21 cellular contexts compared by ENCODE assay signal in the genomic region with DNA sequence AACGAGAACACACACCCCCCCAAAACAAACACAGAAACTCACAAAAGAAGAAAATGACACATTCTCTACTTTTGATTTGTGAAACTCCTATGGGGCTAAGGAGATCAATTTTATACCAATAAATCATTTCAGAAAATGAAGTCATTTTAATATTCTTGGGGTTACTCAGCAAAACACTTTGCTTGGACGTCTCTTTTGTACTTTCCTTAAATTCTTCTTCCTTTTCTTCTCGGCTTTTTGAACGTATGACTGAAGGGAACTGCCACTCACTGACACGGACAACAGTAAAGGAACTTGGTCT.
DNase-seq lines count a peak whose midpoint lies in the region; ATAC-seq, FAIRE-seq and TF ChIP-seq lines count a peak whose summit lies in the region.
"Had no signal": no experiment of that assay in that cellular context is flagged by ENCODE, and none has a peak within 500 bp of the region (broad histone marks: within the 10 kb centered on the region; RNA-seq: fewer than 3 reads in every experiment).

No MANE protein-coding gene starts in this region.

- peak overlapping the region; percentile 81 for H3K27ac Mint-ChIP-seq in activated T-helper 1 cell treated with anti-CD3 and anti-CD28 coated beads, Interleukin-12 subunit alpha, Interleukin-12 subunit beta, Interleukin-2, Interleukin-4 antibody, amounts not matched to agents 30 ng/mL and 10 ng/mL and 1 ng/mL, durations not matched to agents 14 hours and 24 hours and 36 hours
- H3K27ac Mint-ChIP-seq: T-helper 17 cell had no signal

- ATAC-seq in HepG2 (no peak), right lobe of liver (no peak)
- ATAC-seq: activated CD8-positive, alpha-beta memory T cell treated with anti-CD3 and anti-CD28 coated beads, Interleukin-2, amount 10 ng/mL, durations not matched to agents 7 days and 5 days; natural killer cell treated with Interleukin-12 subunit alpha and Interleukin-12 subunit beta and Interleukin-15 and Interleukin-18, amount 100 ng/mL, for 72 hours; T-helper 17 cell had no signal

- H3K4me2 ChIP-seq in HepG2 (ENCODE audit: low read depth, low read length), result no peak overlapping the region

- no peaks in the 10 kb centered on the region for H4K20me1 ChIP-seq in HepG2 (ENCODE audit: insufficient read depth, low read length)

- H2AFZ ChIP-seq in HepG2 (ENCODE audit: low read length), result peak overlapping the region; percentile 33

- DNase-seq in HepG2 (ENCODE audit: low spot score), result no peak
- DNase-seq in right lobe of liver, result no peak
- DNase-seq in activated T-helper 1 cell treated with anti-CD3 and anti-CD28 coated beads, Interleukin-12 subunit alpha, Interleukin-12 subunit beta, Interleukin-2, Interleukin-4 antibody, amounts not matched to agents 30 ng/mL and 10 ng/mL and 1 ng/mL, durations not matched to agents 14 hours and 24 hours and 36 hours (ENCODE audit: low spot score), result no peak
- no peak for DNase-seq in GM10266 (ENCODE audit: extremely low spot score)
- no peak for DNase-seq in activated CD8-positive, alpha-beta memory T cell treated with anti-CD3 and anti-CD28 coated beads for 24 hours
- no peak for DNase-seq in mucosa of gallbladder (ENCODE audit: low spot score)
- DNase-seq in left ventricle myocardium inferior, result no peak
- DNase-seq: activated CD8-positive, alpha-beta memory T cell treated with anti-CD3 and anti-CD28 coated beads, Interleukin-2, amount 10 ng/mL, durations not matched to agents 7 days and 5 days; activated naive CD4-positive, alpha-beta T cell treated with Interleukin-2 at 50 U/mL for 16 hours; cortex of kidney; GF-D8; lower lobe of right lung; MM.1S; NCI-H2029 treated with DMSO at 0.1 percent for 48 hours; NCI-H524; stomach; T-helper 17 cell had no signal

- CTCF ChIA-PET in HepG2 (lab: Yijun Ruan, JAX; ENCODE audit: low intra/inter-chr PET ratio, low total read pairs), result no interaction called here

- H3K9me3 Mint-ChIP-seq in activated T-helper 1 cell treated with anti-CD3 and anti-CD28 coated beads, Interleukin-12 subunit alpha, Interleukin-12 subunit beta, Interleukin-2, Interleukin-4 antibody, amounts not matched to agents 30 ng/mL and 10 ng/mL and 1 ng/mL, durations not matched to agents 14 hours and 24 hours and 36 hours, result peaks cover 6% of the 10 kb centered on the region
- H3K9me3 Mint-ChIP-seq: natural killer cell treated with Interleukin-12 subunit alpha and Interleukin-12 subunit beta and Interleukin-15 and Interleukin-18, amount 100 ng/mL, for 72 hours had no signal

- peaks cover 38% of the 10 kb centered on the region for H3K4me1 Mint-ChIP-seq in activated T-helper 1 cell treated with anti-CD3 and anti-CD28 coated beads, Interleukin-12 subunit alpha, Interleukin-12 subunit beta, Interleukin-2, Interleukin-4 antibody, amounts not matched to agents 30 ng/mL and 10 ng/mL and 1 ng/mL, durations not matched to agents 14 hours and 24 hours and 36 hours (ENCODE audit: low read depth)

- H3K9me3 ChIP-seq in HepG2 (ENCODE audit: low read length) (no peaks in the 10 kb centered on the region), right lobe of liver (no peaks in the 10 kb centered on the region), mesodermal cell (ENCODE audit: control insufficient read depth, low read length) (no peaks in the 10 kb centered on the region), left ventricle myocardium inferior (replicated peaks) (no peaks in the 10 kb centered on the region)
- H3K9me3 ChIP-seq: lower lobe of right lung, stomach, vagina had no signal

- TF ChIP-seq EP300 in HepG2 (IDR thresholded peaks at IDR 0.05; ENCODE audit: low read depth in 2 of 2, low read length in 2 of 2) (no peak), HepG2 (CRISPR knock-in tag; IDR thresholded peaks at IDR 0.05; ENCODE audit: borderline replicate concordance) (no peak)

- H3K27me3 Mint-ChIP-seq in activated T-helper 1 cell treated with anti-CD3 and anti-CD28 coated beads, Interleukin-12 subunit alpha, Interleukin-12 subunit beta, Interleukin-2, Interleukin-4 antibody, amounts not matched to agents 30 ng/mL and 10 ng/mL and 1 ng/mL, durations not matched to agents 14 hours and 24 hours and 36 hours (ENCODE audit: insufficient read depth), result peaks cover 2% of the 10 kb centered on the region
- H3K27me3 Mint-ChIP-seq: activated CD8-positive, alpha-beta memory T cell treated with anti-CD3 and anti-CD28 coated beads, Interleukin-2, amount 10 ng/mL, durations not matched to agents 7 days and 5 days had no signal

- no peaks in the 10 kb centered on the region for H3K79me2 ChIP-seq in HepG2 (ENCODE audit: insufficient read depth, low read length)

- FAIRE-seq in HepG2 (lab: Jason Lieb, UNC), result no peak
- FAIRE-seq: GM12892 had no signal

- POLR2A ChIA-PET in HepG2 (lab: Yijun Ruan, JAX), result interaction anchor here (1.0 to 1.1 kb wide), 2 partner anchors 9 to 37 kb away, joined by 3 to 5 read pairs; no protein-coding TSS in a partner anchor

- H3K4me1 ChIP-seq in HepG2 (ENCODE audit: insufficient read depth, low read length) (peaks cover 62% of the 10 kb centered on the region), right lobe of liver (no peaks in the 10 kb centered on the region), mesodermal cell (ENCODE audit: control insufficient read depth, insufficient read depth, low read length, poor library complexity, severe bottlenecking) (peaks cover 38% of the 10 kb centered on the region), left ventricle myocardium inferior (peaks cover 9% of the 10 kb centered on the region)
- H3K4me1 ChIP-seq: vagina had no signal

- BruUV-seq in HepG2 (replicated peaks; lab: Mats Ljungman, UMichigan), result no TSS peak

- H3K27ac ChIP-seq in HepG2 (ENCODE audit: extremely low read length, insufficient read depth, low read length) (peak overlapping the region; percentile 67), right lobe of liver (peak overlapping the region in 1 of 3 donors; percentile 7), mesodermal cell (ENCODE audit: low read depth, low read length, severe bottlenecking) (peak overlapping the region; percentile 98), left ventricle myocardium inferior (replicated peaks) (no peak overlapping the region)
- H3K27ac ChIP-seq: lower lobe of right lung, stomach, vagina had no signal

- H3K36me3 Mint-ChIP-seq in activated T-helper 1 cell treated with anti-CD3 and anti-CD28 coated beads, Interleukin-12 subunit alpha, Interleukin-12 subunit beta, Interleukin-2, Interleukin-4 antibody, amounts not matched to agents 30 ng/mL and 10 ng/mL and 1 ng/mL, durations not matched to agents 14 hours and 24 hours and 36 hours (ENCODE audit: low read depth), result peaks cover 5% of the 10 kb centered on the region
- H3K36me3 Mint-ChIP-seq: natural killer cell treated with Interleukin-12 subunit alpha and Interleukin-12 subunit beta and Interleukin-15 and Interleukin-18, amount 100 ng/mL, for 72 hours had no signal

- no peak overlapping the region for H3K9ac ChIP-seq in HepG2 (ENCODE audit: insufficient read depth, low read depth, low read length)

- in situ Hi-C loops in HepG2 (cut with HindIII; ENCODE audit: extremely low pct_ligation_motif_present, low pct_unique_long_range_greater_than_20kb), result no loop called here

- no peak overlapping the region for H3K4me3 Mint-ChIP-seq in activated T-helper 1 cell treated with anti-CD3 and anti-CD28 coated beads, Interleukin-12 subunit alpha, Interleukin-12 subunit beta, Interleukin-2, Interleukin-4 antibody, amounts not matched to agents 30 ng/mL and 10 ng/mL and 1 ng/mL, durations not matched to agents 14 hours and 24 hours and 36 hours
- H3K4me3 Mint-ChIP-seq: activated CD8-positive, alpha-beta memory T cell treated with anti-CD3 and anti-CD28 coated beads, Interleukin-2, amount 10 ng/mL, durations not matched to agents 7 days and 5 days; natural killer cell treated with Interleukin-12 subunit alpha and Interleukin-12 subunit beta and Interleukin-15 and Interleukin-18, amount 100 ng/mL, for 72 hours; T-helper 17 cell had no signal

- intact Hi-C loops in HepG2 (cut with micrococcal nuclease; ENCODE audit: unreplicated experiment) (no loop called here), right lobe of liver (cut with DNase I) (no loop called here), left ventricle myocardium inferior (cut with micrococcal nuclease) (no loop called here)
- intact Hi-C loops in activated T-helper 1 cell treated with anti-CD3 and anti-CD28 coated beads, Interleukin-12 subunit alpha, Interleukin-12 subunit beta, Interleukin-2, Interleukin-4 antibody, amounts not matched to agents 30 ng/mL and 10 ng/mL and 1 ng/mL, durations not matched to agents 14 hours and 24 hours and 36 hours (cut with micrococcal nuclease), result no loop called here

- no peak for TF ChIP-seq RAD21 in HepG2 (CRISPR knock-in tag; IDR thresholded peaks at IDR 0.05)

- no peak for TF ChIP-seq POLR2A in HepG2 (IDR thresholded peaks at IDR 0.05; ENCODE audit: insufficient read depth in 1 of 2, low read depth in 2 of 2, low read length in 2 of 2)
- no peak for TF ChIP-seq POLR2A in right lobe of liver (IDR thresholded peaks at IDR 0.05)

- H3K27me3 ChIP-seq in HepG2 (ENCODE audit: control insufficient read depth in 1 of 2, insufficient read depth in 2 of 2, low read length in 2 of 2) (no peaks in the 10 kb centered on the region), right lobe of liver (no peaks in the 10 kb centered on the region), left ventricle myocardium inferior (ENCODE audit: low read depth) (no peaks in the 10 kb centered on the region)
- H3K27me3 ChIP-seq: stomach, vagina had no signal

- H3K4me3 ChIP-seq in HepG2 (replicated peaks in 1 of 3; ENCODE audit: insufficient read depth in 1 of 3, low read depth in 2 of 3, low read length in 3 of 3) (no peak overlapping the region), right lobe of liver (no peak overlapping the region), mesodermal cell (ENCODE audit: extremely low read depth, insufficient read depth, low read length, poor library complexity, severe bottlenecking) (no peak overlapping the region), left ventricle myocardium inferior (no peak overlapping the region)
- H3K4me3 ChIP-seq: lower lobe of right lung, stomach, vagina had no signal

- 93% methylated on average over 5 of the region's 5 CpGs for WGBS in HepG2 (ENCODE audit: low lambda C conversion rate)
- WGBS in right lobe of liver (ENCODE audit: insufficient coverage, low coverage, low lambda C conversion rate, missing lambda C conversion rate), result 49% methylated on average over 4 of the region's 5 CpGs
- WGBS in mesodermal cell (ENCODE audit: insufficient coverage in 2 of 2), 2 experiments, result 91 to 93% methylated on average over 4 of the region's 5 CpGs

- TF ChIP-seq CTCF in HepG2 (CRISPR knock-in tag; IDR thresholded peaks at IDR 0.05) (no peak), right lobe of liver (IDR thresholded peaks at IDR 0.05) (no peak), GM10266 (IDR thresholded peaks at IDR 0.05; ENCODE audit: control insufficient read depth, insufficient read depth, low read depth, missing control alignments) (no peak), left ventricle myocardium inferior (IDR thresholded peaks at IDR 0.05; ENCODE audit: borderline replicate concordance) (no peak)

- H3K36me3 ChIP-seq in HepG2 (replicated peaks in 1 of 2; ENCODE audit: control insufficient read depth in 1 of 2, insufficient read depth in 2 of 2, low read length in 2 of 2) (no peaks in the 10 kb centered on the region), right lobe of liver (no peaks in the 10 kb centered on the region), mesodermal cell (ENCODE audit: control insufficient read depth, insufficient read depth, low read length) (no peaks in the 10 kb centered on the region), left ventricle myocardium inferior (no peaks in the 10 kb centered on the region)
- H3K36me3 ChIP-seq: lower lobe of right lung, stomach, vagina had no signal
